19 cellular contexts compared by ENCODE assay signal in genomic region chr7:15225981-15226380, GRCh38.
A peak's percentile ranks its signal among the peaks of the same experiment; 100 is the strongest.
DNase-seq lines count a peak whose midpoint lies in the region; ATAC-seq, FAIRE-seq and TF ChIP-seq lines count a peak whose summit lies in the region.
"Had no signal": no experiment of that assay in that cellular context is flagged by ENCODE, and none has a peak within 500 bp of the region (broad histone marks: within the 10 kb centered on the region; RNA-seq: fewer than 3 reads in every experiment).

No MANE protein-coding gene starts in this region.

- H3K4me1 ChIP-seq in liver (ENCODE audit: control insufficient read depth in 4 of 4, insufficient read depth in 4 of 4, low read length in 3 of 4), result peaks cover 0 to 17% (median 5%) of the 10 kb centered on the region in 4 donors
- H3K4me1 ChIP-seq in HepG2 (ENCODE audit: insufficient read depth, low read length), result no peaks in the 10 kb centered on the region
- H3K4me1 ChIP-seq in right lobe of liver, result peaks cover 0 to 10% (median 0%) of the 10 kb centered on the region in 4 donors
- H3K4me1 ChIP-seq in transverse colon, result no peaks in the 10 kb centered on the region
- H3K4me1 ChIP-seq: BLaER1, Caco-2 had no signal

- POLR2A ChIA-PET in HepG2 (lab: Yijun Ruan, JAX), result no interaction called here

- no peaks in the 10 kb centered on the region for H3K79me2 ChIP-seq in HepG2 (ENCODE audit: insufficient read depth, low read length)

- no peaks in the 10 kb centered on the region for H4K20me1 ChIP-seq in HepG2 (ENCODE audit: insufficient read depth, low read length)
- H4K20me1 ChIP-seq: BLaER1 had no signal

- no peak for TF ChIP-seq EP300 in HepG2 (IDR thresholded peaks at IDR 0.05; ENCODE audit: low read depth in 2 of 2, low read length in 2 of 2)
- no peak for TF ChIP-seq EP300 in HepG2 (CRISPR knock-in tag; IDR thresholded peaks at IDR 0.05; ENCODE audit: borderline replicate concordance)
- TF ChIP-seq EP300 in transverse colon (IDR thresholded peaks at IDR 0.05; ENCODE audit: low read depth), result no peak

- no peak for ATAC-seq in HepG2
- peak; percentile 73 to 87 (median 85) for ATAC-seq in right lobe of liver
- ATAC-seq in HG02884 (IDR thresholded peaks at IDR 0.05; ENCODE audit: unreplicated experiment), result no peak
- ATAC-seq: CD8-positive, alpha-beta T cell; HCT116 had no signal

- no peak overlapping the region for H3K9ac ChIP-seq in liver (ENCODE audit: low read depth in 1 of 2, low read length in 2 of 2)
- no peak overlapping the region for H3K9ac ChIP-seq in HepG2 (ENCODE audit: insufficient read depth, low read depth, low read length)
- H3K9ac ChIP-seq: BLaER1, GM23248 had no signal

- intact Hi-C loops in HepG2 (cut with micrococcal nuclease; ENCODE audit: unreplicated experiment), result no loop called here
- intact Hi-C loops in right lobe of liver (cut with DNase I), result no loop called here
- intact Hi-C loops in transverse colon (cut with DNase I; ENCODE audit: low total_unique reads), result no loop called here

- TF ChIP-seq POLR2A in HepG2 (IDR thresholded peaks at IDR 0.05; ENCODE audit: insufficient read depth in 1 of 2, low read depth in 2 of 2, low read length in 2 of 2), result no peak
- no peak for TF ChIP-seq POLR2A in H54 (IDR thresholded peaks at IDR 0.05; ENCODE audit: low read depth, low read length)
- no peak for TF ChIP-seq POLR2A in right lobe of liver (IDR thresholded peaks at IDR 0.05)
- no peak for TF ChIP-seq POLR2A in transverse colon (IDR thresholded peaks at IDR 0.05)

- no peak overlapping the region for H2AFZ ChIP-seq in HepG2 (ENCODE audit: low read length)
- H2AFZ ChIP-seq: GM23248 had no signal

- H3K27me3 ChIP-seq in liver (ENCODE audit: control insufficient read depth in 4 of 4, insufficient read depth in 4 of 4, low read length in 3 of 4) (no peaks in the 10 kb centered on the region), HepG2 (ENCODE audit: control insufficient read depth in 1 of 2, insufficient read depth in 2 of 2, low read length in 2 of 2) (no peaks in the 10 kb centered on the region), right lobe of liver (no peaks in the 10 kb centered on the region), transverse colon (no peaks in the 10 kb centered on the region)
- H3K27me3 ChIP-seq: BLaER1 had no signal

- H3K27ac ChIP-seq in liver (ENCODE audit: low read depth in 1 of 2, low read length in 2 of 2) (no peak overlapping the region), HepG2 (ENCODE audit: extremely low read length, insufficient read depth, low read length) (no peak overlapping the region), right lobe of liver (peak overlapping the region in 1 of 3 donors; percentile 26), transverse colon (no peak overlapping the region)
- H3K27ac ChIP-seq: BLaER1, C4-2B, GM23248 had no signal

- peak in 1 of 2 donors; percentile 11 for TF ChIP-seq RAD21 in liver (IDR thresholded peaks at IDR 0.05)
- no peak for TF ChIP-seq RAD21 in HepG2 (CRISPR knock-in tag; IDR thresholded peaks at IDR 0.05)

- H3K4me3 ChIP-seq in liver (ENCODE audit: low read depth in 1 of 3, low read length in 3 of 3) (no peak overlapping the region), HepG2 (replicated peaks in 1 of 3; ENCODE audit: insufficient read depth in 1 of 3, low read depth in 2 of 3, low read length in 3 of 3) (no peak overlapping the region), right lobe of liver (no peak overlapping the region), transverse colon (no peak overlapping the region)
- H3K4me3 ChIP-seq: BLaER1, GM23248 had no signal

- CTCF ChIA-PET in HepG2 (lab: Yijun Ruan, JAX; ENCODE audit: low intra/inter-chr PET ratio, low total read pairs), result no interaction called here

- H3K9me3 ChIP-seq in liver (ENCODE audit: control insufficient read depth in 4 of 4, low read length in 3 of 4) (peaks cover 0 to 5% (median 0%) of the 10 kb centered on the region in 4 donors), HepG2 (ENCODE audit: low read length) (peaks cover 66% of the 10 kb centered on the region), right lobe of liver (no peaks in the 10 kb centered on the region), transverse colon (no peaks in the 10 kb centered on the region)
- H3K9me3 ChIP-seq: BLaER1, Caco-2 had no signal

- TF ChIP-seq CTCF in liver (IDR thresholded peaks at IDR 0.05; ENCODE audit: low read depth, low read length, missing input control) (no peak), HepG2 (CRISPR knock-in tag; IDR thresholded peaks at IDR 0.05) (no peak), right lobe of liver (IDR thresholded peaks at IDR 0.05) (no peak), transverse colon (IDR thresholded peaks at IDR 0.05) (no peak)

- DNase-seq in HepG2 (ENCODE audit: low spot score), result no peak
- DNase-seq in H54 (ENCODE audit: insufficient read length, low spot score), result no peak
- no peak for DNase-seq in right lobe of liver
- DNase-seq in transverse colon, result no peak
- DNase-seq: Caco-2; CD4-positive, CD25-positive, alpha-beta regulatory T cell; CD8-positive, alpha-beta T cell; DMS153; DND-41; GM23248; H9 had no signal

- WGBS in liver, result 24% methylated on average over 1 of the region's 1 CpG
- 3% methylated on average over 1 of the region's 1 CpG for WGBS in HepG2 (ENCODE audit: low lambda C conversion rate)
- 32% methylated on average over 1 of the region's 1 CpG for WGBS in right lobe of liver (ENCODE audit: insufficient coverage, low coverage, low lambda C conversion rate, missing lambda C conversion rate)
- 51 to 53% methylated on average over 1 of the region's 1 CpG for WGBS in transverse colon (ENCODE audit: low coverage in 1 of 2), 2 donors

- no peak overlapping the region for H3K4me2 ChIP-seq in HepG2 (ENCODE audit: low read depth, low read length)
- H3K4me2 ChIP-seq: BLaER1 had no signal

- FAIRE-seq in HepG2 (lab: Jason Lieb, UNC) (no peak), H54 (lab: Jason Lieb, UNC) (peak; percentile 91)
- FAIRE-seq: GM12892, GM19239, H1 had no signal

- BruUV-seq in HepG2 (replicated peaks; lab: Mats Ljungman, UMichigan), result no TSS peak

- H3K36me3 ChIP-seq in liver (ENCODE audit: control insufficient read depth in 4 of 4, insufficient read depth in 3 of 4, low read depth in 1 of 4, low read length in 3 of 4) (no peaks in the 10 kb centered on the region), HepG2 (replicated peaks in 1 of 2; ENCODE audit: control insufficient read depth in 1 of 2, insufficient read depth in 2 of 2, low read length in 2 of 2) (no peaks in the 10 kb centered on the region), right lobe of liver (no peaks in the 10 kb centered on the region), transverse colon (no peaks in the 10 kb centered on the region)
- H3K36me3 ChIP-seq: BLaER1 had no signal

- in situ Hi-C loops in HepG2 (cut with HindIII; ENCODE audit: extremely low pct_ligation_motif_present, low pct_unique_long_range_greater_than_20kb), result no loop called here
- in situ Hi-C loops in transverse colon (cut with MboI; ENCODE audit: low pct_ligation_motif_present in 1 of 4, low pct_unique_long_range_greater_than_20kb in 1 of 4, low sequenced_read_pairs in 3 of 4), result no loop called here

TF ChIP-seq in liver, 16 proteins besides CTCF, POLR2A, EP300 and RAD21:
- no peak for TF ChIP-seq TAF1 (conservative IDR thresholded peaks at IDR 0.05)
- peak; percentile 50 for TF ChIP-seq RXRA (IDR thresholded peaks at IDR 0.05)
- TF ChIP-seq SP1 (IDR thresholded peaks at IDR 0.05), result peak; percentile 26
- peak in 1 of 2 donors; percentile 40 for TF ChIP-seq JUND (IDR thresholded peaks at IDR 0.05)
- TF ChIP-seq, protein P1, sequence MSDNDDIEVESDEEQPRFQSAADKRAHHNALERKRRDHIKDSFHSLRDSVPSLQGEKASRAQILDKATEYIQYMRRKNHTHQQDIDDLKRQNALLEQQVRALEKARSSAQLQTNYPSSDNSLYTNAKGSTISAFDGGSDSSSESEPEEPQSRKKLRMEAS (IDR thresholded peaks at IDR 0.05), result no peak
- peak; percentile 79 to 83 for TF ChIP-seq HNF4A (conservative IDR thresholded peaks at IDR 0.05)
- peak; percentile 48 for TF ChIP-seq YY1 (IDR thresholded peaks at IDR 0.05)

TF ChIP-seq in HepG2, 621 proteins besides CTCF, POLR2A, EP300 and RAD21 (continues in another document):
- no peak for TF ChIP-seq ZNF678 (CRISPR knock-in tag; IDR thresholded peaks at IDR 0.05)
- TF ChIP-seq PCBP1 (IDR thresholded peaks at IDR 0.05; ENCODE audit: borderline replicate concordance, low read depth, low read length), result no peak
- no peak for TF ChIP-seq CHCHD3 (CRISPR knock-in tag; IDR thresholded peaks at IDR 0.05)
- no peak for TF ChIP-seq RFX1 (IDR thresholded peaks at IDR 0.05)
- TF ChIP-seq ZNF703 (CRISPR knock-in tag; IDR thresholded peaks at IDR 0.05; ENCODE audit: borderline replicate concordance), result no peak
- TF ChIP-seq ZBTB25 (CRISPR knock-in tag; IDR thresholded peaks at IDR 0.05), result no peak
- TF ChIP-seq KLF16 (CRISPR knock-in tag; IDR thresholded peaks at IDR 0.05), result no peak
- TF ChIP-seq MAFF (IDR thresholded peaks at IDR 0.05; ENCODE audit: low read depth, low read length), result no peak
- TF ChIP-seq RNF2 (conservative IDR thresholded peaks at IDR 0.05; ENCODE audit: low read depth), result no peak
- TF ChIP-seq ZNF510 (CRISPR knock-in tag; IDR thresholded peaks at IDR 0.05; ENCODE audit: low read depth), result no peak
- no peak for TF ChIP-seq ZNF737 (CRISPR knock-in tag; IDR thresholded peaks at IDR 0.05; ENCODE audit: borderline replicate concordance)
- TF ChIP-seq GATAD1 (CRISPR knock-in tag; IDR thresholded peaks at IDR 0.05), result no peak
- no peak for TF ChIP-seq CBX2 (IDR thresholded peaks at IDR 0.05; ENCODE audit: low read depth, low read length)
- TF ChIP-seq CBX2 (CRISPR knock-in tag; IDR thresholded peaks at IDR 0.05; ENCODE audit: low read depth), result no peak
- no peak for TF ChIP-seq ZNF652 (CRISPR knock-in tag; IDR thresholded peaks at IDR 0.05; ENCODE audit: borderline replicate concordance, low read depth)
- no peak for TF ChIP-seq ZMAT3 (CRISPR knock-in tag; conservative IDR thresholded peaks at IDR 0.05)
- no peak for TF ChIP-seq CEBPG (CRISPR knock-in tag; IDR thresholded peaks at IDR 0.05)
- no peak for TF ChIP-seq ETV6 (CRISPR knock-in tag; conservative IDR thresholded peaks at IDR 0.05)

Comparison
In these comparisons a context has a peak if more than half of its experiments do, and no peak if none do; other contexts are left out.
1. ATAC-seq: peak in right lobe of liver (4 of 4); none in HepG2 (single experiment) and HG02884 (single experiment).